ENCODE assay signal across 8 cellular contexts in the genomic region with DNA sequence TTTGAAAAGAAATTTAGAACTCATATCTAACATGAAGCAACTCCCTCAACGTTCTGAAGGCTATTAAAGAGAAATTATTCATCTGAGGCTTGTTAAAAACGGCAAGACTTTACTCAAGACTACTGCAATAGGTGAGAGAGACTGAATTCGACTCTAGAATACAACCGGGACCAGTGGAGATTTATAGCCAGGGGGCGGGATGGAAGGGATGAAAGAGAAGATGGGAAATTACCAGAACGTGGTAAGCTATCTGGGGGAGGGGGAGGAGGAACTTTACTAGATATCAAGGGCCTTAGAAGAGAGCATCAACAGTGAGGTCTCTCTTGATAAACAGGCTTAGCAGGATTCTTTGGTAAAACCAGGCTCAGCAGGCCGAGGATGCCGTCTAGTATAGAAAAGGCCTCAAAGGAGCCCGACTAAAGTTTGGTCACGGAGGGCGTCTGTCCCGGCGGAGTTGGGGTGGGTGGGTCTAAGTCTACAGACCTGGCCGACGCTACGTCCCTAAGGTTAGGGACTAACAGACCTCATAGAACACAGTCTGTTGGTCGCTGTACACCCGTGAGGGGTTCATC. TPM values are rescaled to one million over a fixed set of nuclear protein-coding genes. Genes with fewer than 3 reads are reported as not detected.
DNase-seq lines count a peak whose midpoint lies in the region; ATAC-seq and TF ChIP-seq lines count a peak whose summit lies in the region.

No MANE protein-coding gene starts in this region.

- H3K36me3 ChIP-seq in OCI-LY1 (ENCODE audit: insufficient read depth, low read length) (peaks cover 9% of the 10 kb centered on the region), osteoblast (ENCODE audit: insufficient read depth, low read length) (no peaks in the 10 kb centered on the region)

- H4K20me1 ChIP-seq in OCI-LY1 (ENCODE audit: insufficient read depth, low read length) (no peaks in the 10 kb centered on the region), osteoblast (ENCODE audit: insufficient read depth, low read length) (peaks cover 13% of the 10 kb centered on the region)

- H3K9me2 ChIP-seq in OCI-LY1 (ENCODE audit: low read depth, low read length): no peaks in the 10 kb centered on the region

- H3K4me3 ChIP-seq in HFF-Myc (replicated peaks; ENCODE audit: low read depth, low read length): peak overlapping the region; percentile 77
- peak overlapping the region; percentile 94 for H3K4me3 ChIP-seq in OCI-LY1 (ENCODE audit: low read depth, low read length, poor library complexity, severe bottlenecking)
- H3K4me3 ChIP-seq in osteoblast (ENCODE audit: insufficient read depth, low read length): peak overlapping the region; percentile 94

- peak; percentile 14 for ATAC-seq in GM18519 (IDR thresholded peaks at IDR 0.05; ENCODE audit: low FRiP score, unreplicated experiment)

- H3K79me2 ChIP-seq in OCI-LY1 (ENCODE audit: insufficient read depth, low read length) (0 out of 2 replicates have a peak, but pooled peaks cover 11% of the 10 kb centered on the region), osteoblast (ENCODE audit: insufficient read depth, low read length) (peaks cover 36% of the 10 kb centered on the region)

- H3K27ac ChIP-seq in OCI-LY1 (ENCODE audit: low read depth, low read length, poor library complexity, severe bottlenecking) (no peak overlapping the region), epithelial cell of prostate (peak overlapping the region; percentile 83), osteoblast (ENCODE audit: low read depth, low read length) (peak overlapping the region; percentile 61)

- H3K9me3 ChIP-seq in OCI-LY1 (ENCODE audit: low read length) (no peaks in the 10 kb centered on the region), osteoblast (ENCODE audit: low read depth, low read length) (no peaks in the 10 kb centered on the region)

- DNase-seq in HFF-Myc (ENCODE audit: extremely low read depth, low read depth): no peak
- no peak for DNase-seq in epithelial cell of prostate (ENCODE audit: low read depth, low spot score)
- no peak for DNase-seq in osteoblast (ENCODE audit: insufficient read length, low spot score, missing footprints)
- no peak for DNase-seq in dermis blood vessel endothelial cell
- DNase-seq in GF-D8 (lab: John Stamatoyannopoulos, UW): no peak
- DNase-seq in T1000 (lab: John Stamatoyannopoulos, UW): no peak

- peak overlapping the region; percentile 54 for H3K9ac ChIP-seq in OCI-LY1 (ENCODE audit: low read length)

- peak overlapping the region; percentile 72 for H3K4me2 ChIP-seq in OCI-LY1 (ENCODE audit: low read length)
- H3K4me2 ChIP-seq in osteoblast (ENCODE audit: insufficient read depth, low read length): peak overlapping the region; percentile 91

- H2AFZ ChIP-seq in OCI-LY1 (ENCODE audit: low read length) (peak overlapping the region; percentile 31; the same call in 1 of the 2 replicates), osteoblast (ENCODE audit: low read length) (peak overlapping the region; percentile 100)

- no peak for TF ChIP-seq CTCF in HFF-Myc (IDR thresholded peaks at IDR 0.05; ENCODE audit: low read depth, low read length, missing control alignments)
- no peak for TF ChIP-seq CTCF in OCI-LY1 (IDR thresholded peaks at IDR 0.05; ENCODE audit: low read length)
- TF ChIP-seq CTCF in osteoblast (IDR thresholded peaks at IDR 0.05; ENCODE audit: extremely low read depth, low read depth, low read length): no peak

- peaks cover 26% of the 10 kb centered on the region for H3K4me1 ChIP-seq in OCI-LY1 (ENCODE audit: insufficient read depth, low read length, severe bottlenecking)
- peaks cover 14% of the 10 kb centered on the region for H3K4me1 ChIP-seq in osteoblast (ENCODE audit: insufficient read depth, low read length)

- H3F3A ChIP-seq in OCI-LY1 (ENCODE audit: insufficient read depth, low read length): no peaks in the 10 kb centered on the region

- H3K27me3 ChIP-seq in OCI-LY1 (ENCODE audit: insufficient read depth, low read length) (no peaks in the 10 kb centered on the region), osteoblast (ENCODE audit: insufficient read depth, low read length) (no peaks in the 10 kb centered on the region)

RNA-seq across cellular contexts. Expression of gene TIGAR, which starts 0.6 kb away (rescaled TPM):
- total RNA-seq in osteoblast (11.2 and 11.6 TPM in 2 replicates), dermis blood vessel endothelial cell (11.2 and 19.7 TPM in 2 replicates)

RNA-seq across cellular contexts. Expression of gene CCND2, which starts 46.8 kb away (rescaled TPM):
- total RNA-seq in osteoblast (1.5 and 2.5 TPM in 2 replicates), dermis blood vessel endothelial cell (111 and 140 TPM in 2 replicates)

RNA-seq across cellular contexts. Expression of gene FGF23, which starts 59.1 kb away (rescaled TPM):
- not detected in 2 replicates for total RNA-seq in osteoblast
- not detected in 2 replicates for total RNA-seq in dermis blood vessel endothelial cell

Comparison
In these comparisons a context has a peak if more than half of its experiments do, and no peak if none do; other contexts are left out.
1. RNA of gene CCND2, which starts 46.8 kb away (total RNA-seq): 111 to 140 TPM in dermis blood vessel endothelial cell; 1.5 to 2.5 TPM in osteoblast; every median in the first group is over 10 times any median in the second.
2. Peak in every context shown above with its lines, with median percentiles within 50 percentile points of each other: H3K4me3 ChIP-seq.